ENCODE assay signal across 8 cellular contexts in the genomic region with DNA sequence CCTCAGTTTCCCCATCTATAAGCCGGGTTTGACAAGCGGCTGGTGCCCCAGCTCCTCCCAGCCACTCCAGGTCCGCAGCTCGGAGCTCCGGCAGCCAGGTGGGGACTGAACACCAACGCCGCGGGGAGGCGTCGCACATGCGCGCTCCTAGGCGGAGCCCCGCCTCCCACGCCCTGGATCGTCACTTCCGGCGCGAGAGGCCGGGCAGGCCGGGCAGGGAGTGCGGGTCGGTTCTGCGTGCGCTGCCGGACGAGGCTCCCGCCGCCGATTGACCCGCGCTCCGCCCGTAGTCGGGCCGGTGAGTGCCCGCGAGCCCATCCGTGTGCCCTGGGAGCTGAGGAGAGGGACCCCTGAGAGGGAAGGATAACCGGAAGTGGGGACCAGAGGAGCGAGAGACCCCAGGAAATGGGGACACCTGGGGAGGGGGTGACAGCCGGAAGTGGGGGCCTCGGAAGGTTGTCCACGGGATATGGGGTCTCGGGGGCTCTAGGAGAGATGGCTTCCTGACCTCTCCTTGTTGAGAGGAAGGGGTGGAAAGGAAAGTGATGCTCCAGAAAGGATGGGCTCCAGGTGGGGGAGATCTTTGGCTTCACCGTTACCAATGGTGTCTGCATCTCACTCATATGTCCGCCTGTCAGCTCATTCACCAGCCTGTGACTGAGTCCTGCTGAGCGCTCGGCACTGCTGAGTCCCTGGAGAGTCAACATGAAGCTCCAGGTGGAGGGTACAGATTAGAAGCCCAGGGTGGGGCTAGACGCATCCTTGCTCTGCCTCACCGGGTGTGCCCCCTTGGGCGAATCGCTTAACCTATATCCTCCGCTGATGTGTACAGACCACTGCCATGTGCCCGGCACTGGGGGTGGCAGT. TPM values are rescaled to one million over a fixed set of nuclear protein-coding genes. Genes with fewer than 3 reads are reported as not detected.
DNase-seq lines count a peak whose midpoint lies in the region; ATAC-seq and TF ChIP-seq lines count a peak whose summit lies in the region.

TSS of gene TTPAL (plus strand) at position 181 of the 867 bp plus-strand sequence. CDS start 4,126 bp downstream, outside the sequence.

- H3K9ac ChIP-seq in colonic mucosa (ENCODE audit: low read depth in 2 of 2, low read length in 2 of 2) = peak within 1 kb of the TSS; percentile 83 to 97

- ATAC-seq in HG03457 (IDR thresholded peaks at IDR 0.05; ENCODE audit: unreplicated experiment) (peak; percentile 77), left lobe of liver (peak; percentile 77)

- H3K9me3 Mint-ChIP-seq in activated CD4-positive, alpha-beta T cell treated with anti-CD3 and anti-CD28 coated beads, Interleukin-2, amount 10 ng/mL, durations not matched to agents 24 days and 14 days = no peaks in the 10 kb centered on the region

- peaks cover 12% of the 10 kb centered on the region for H3K4me1 Mint-ChIP-seq in activated CD4-positive, alpha-beta T cell treated with anti-CD3 and anti-CD28 coated beads, Interleukin-2, amount 10 ng/mL, durations not matched to agents 24 days and 14 days

- peak; percentile 54 for TF ChIP-seq CTCF in BJ (IDR thresholded peaks at IDR 0.05; ENCODE audit: insufficient read depth, low read depth, low read length)
- TF ChIP-seq CTCF in colonic mucosa (IDR thresholded peaks at IDR 0.05) = no peak

- peak within 1 kb of the TSS; percentile 99 for H3K4me3 Mint-ChIP-seq in activated CD4-positive, alpha-beta T cell treated with anti-CD3 and anti-CD28 coated beads, Interleukin-2, amount 10 ng/mL, durations not matched to agents 24 days and 14 days

- peaks cover 7% of the 10 kb centered on the region for H3K36me3 Mint-ChIP-seq in activated CD4-positive, alpha-beta T cell treated with anti-CD3 and anti-CD28 coated beads, Interleukin-2, amount 10 ng/mL, durations not matched to agents 24 days and 14 days (ENCODE audit: low read depth)

- H3K27me3 ChIP-seq in BJ (ENCODE audit: control insufficient read depth, insufficient read depth, low read length) (no peaks in the 10 kb centered on the region), colonic mucosa (no peaks in the 10 kb centered on the region)

- CTCF ChIA-PET in BJ (lab: Yijun Ruan, JAX) = interaction anchor here (0.6 to 3.0 kb wide), 8 partner anchors 12 to 207 kb away, joined by 3 to 16 read pairs (median 3); no protein-coding TSS in a partner anchor

- H3K27ac ChIP-seq in colonic mucosa = peak within 1 kb of the TSS; percentile 72

- intact Hi-C loops in activated CD4-positive, alpha-beta T cell treated with anti-CD3 and anti-CD28 coated beads, Interleukin-2, amount 10 ng/mL, durations not matched to agents 24 days and 14 days (cut with micrococcal nuclease) = loop anchor here (1.0 to 10.0 kb wide), 5 partner anchors 91 to 265 kb away; partner anchors contain the start of genes FITM2 and OSER1
- intact Hi-C loops in colonic mucosa (cut with DNase I) = loop anchor here (2.0 to 5.0 kb wide), 2 partner anchors 41 to 137 kb away; no protein-coding TSS in a partner anchor

- DNase-seq in BJ (ENCODE audit: low read depth) = peak; percentile 19
- DNase-seq in GM19240 (ENCODE audit: insufficient read length, low spot score) = peak; percentile 92
- DNase-seq in NCI-H524 (lab: John Stamatoyannopoulos, UW) = peak; percentile 84 to 90
- DNase-seq in activated CD4-positive, alpha-beta T cell treated with anti-CD3 and anti-CD28 coated beads, Interleukin-2, amount 10 ng/mL, durations not matched to agents 24 days and 14 days = peak; percentile 98
- DNase-seq in colonic mucosa = peak; percentile 93
- peak; percentile 94 for DNase-seq in left lobe of liver (ENCODE audit: low spot score)
- peak; percentile 90 to 93 for DNase-seq in stimulated activated CD4-positive, alpha-beta T cell treated with anti-CD3 and anti-CD28 coated beads, Interleukin-2, amount 100 ng/mL, for 24 hours

- POLR2A ChIA-PET in BJ (lab: Charles Lee) = no interaction called here

- peak within 1 kb of the TSS; percentile 99 for H3K27ac Mint-ChIP-seq in activated CD4-positive, alpha-beta T cell treated with anti-CD3 and anti-CD28 coated beads, Interleukin-2, amount 10 ng/mL, durations not matched to agents 24 days and 14 days

- H3K4me1 ChIP-seq in colonic mucosa = no peaks in the 10 kb centered on the region

- H3K9me3 ChIP-seq in colonic mucosa = no peaks in the 10 kb centered on the region

- no peaks in the 10 kb centered on the region for H3K27me3 Mint-ChIP-seq in activated CD4-positive, alpha-beta T cell treated with anti-CD3 and anti-CD28 coated beads, Interleukin-2, amount 10 ng/mL, durations not matched to agents 24 days and 14 days

- H3K4me3 ChIP-seq in BJ (ENCODE audit: low read depth, low read length) (peak within 1 kb of the TSS; percentile 68), colonic mucosa (peak within 1 kb of the TSS; percentile 68)

- peaks cover 2% of the 10 kb centered on the region for H3K36me3 ChIP-seq in BJ (ENCODE audit: control insufficient read depth, insufficient read depth, low read length)
- no peaks in the 10 kb centered on the region for H3K36me3 ChIP-seq in colonic mucosa

RNA-seq across cellular contexts. Expression of gene TTPAL, which starts in this region (rescaled TPM):
- polyA plus RNA-seq in BJ (2011; rRNA removed) = 9.4 and 13.8 TPM in 2 replicates
- polyA minus RNA-seq in BJ (2011; rRNA and poly(A)+ RNA removed) = 18.0 and 20.6 TPM in 2 replicates
- 22.6 and 23.2 TPM in 2 replicates for total RNA-seq in activated CD4-positive, alpha-beta T cell treated with anti-CD3 and anti-CD28 coated beads, Interleukin-2, amount 10 ng/mL, durations not matched to agents 24 days and 14 days
- total RNA-seq in colonic mucosa = 10 to 100 TPM in 1 of 2 donors, 1 to 10 TPM in 1; 8.4 to 11.6 TPM
- total RNA-seq in left lobe of liver = 95.0 TPM

Comparison
In these comparisons a context has a peak if more than half of its experiments do, and no peak if none do; other contexts are left out.
1. Peak in every context shown above with its lines: DNase-seq, ATAC-seq, H3K4me3 ChIP-seq and H3K27ac ChIP-seq.
2. DNase-seq: peak in every context shown above with its lines; median percentile 98 in activated CD4-positive, alpha-beta T cell treated with anti-CD3 and anti-CD28 coated beads, Interleukin-2, amount 10 ng/mL, durations not matched to agents 24 days and 14 days; 94 in left lobe of liver; 93 in colonic mucosa; 92 in GM19240; 92 in stimulated activated CD4-positive, alpha-beta T cell treated with anti-CD3 and anti-CD28 coated beads, Interleukin-2, amount 100 ng/mL, for 24 hours; 87 in NCI-H524; 19 in BJ.